ENCODE assay signal across 8 cellular contexts in genomic region chr11:62573592-62574362, GRCh38. TPM values are rescaled to one million over a fixed set of nuclear protein-coding genes. Genes with fewer than 3 reads are reported as not detected.
DNase-seq lines count a peak whose midpoint lies in the region; ATAC-seq and TF ChIP-seq lines count a peak whose summit lies in the region.

Gene EEF1G, minus strand, starts transcription at chr11:62573891. Its CDS starts 49 bp downstream, at chr11:62573842.

- no peaks in the 10 kb centered on the region for H3K27me3 ChIP-seq in right lobe of liver

- peaks cover 0 to 21% (median 0%) of the 10 kb centered on the region in 4 donors for H3K4me1 ChIP-seq in right lobe of liver

- H3K27ac ChIP-seq in right lobe of liver, result peak within 1 kb of the TSS; percentile 96 to 100 (median 99)

- peak; percentile 99 for DNase-seq in CD14-positive monocyte (ENCODE audit: low spot score)
- DNase-seq in NCI-H82 (lab: John Stamatoyannopoulos, UW), result peak; percentile 99
- DNase-seq in activated CD4-positive, alpha-beta T cell treated with anti-CD3 and anti-CD28 coated beads, Interleukin-2, amount 50 U/mL, for 48 hours, result peak; percentile 96 to 98
- DNase-seq in dermis microvascular lymphatic vessel endothelial cell (ENCODE audit: low read depth in 2 of 2), result peak; percentile 100
- peak; percentile 98 to 99 (median 99) for DNase-seq in right lobe of liver
- peak; percentile 91 to 99 for DNase-seq in stimulated activated CD4-positive, alpha-beta T cell treated with anti-CD3 and anti-CD28 coated beads, Interleukin-4, amount 100 ng/mL, for 4 hours

- H3K36me3 Mint-ChIP-seq in CD14-positive monocyte, result peaks cover 54 to 72% of the 10 kb centered on the region in 2 donors

- H3K36me3 ChIP-seq in right lobe of liver, result peaks cover 0 to 55% (median 23%) of the 10 kb centered on the region in 4 donors

- TF ChIP-seq POLR2A in right lobe of liver (IDR thresholded peaks at IDR 0.05), result peak; percentile 83

- H3K4me1 Mint-ChIP-seq in CD14-positive monocyte, result peaks cover 44% of the 10 kb centered on the region

- H3K27me3 Mint-ChIP-seq in CD14-positive monocyte (ENCODE audit: low read depth in 3 of 3), result peaks cover 0 to 2% (median 0%) of the 10 kb centered on the region in 3 donors

- H3K27ac Mint-ChIP-seq in CD14-positive monocyte, result peak within 1 kb of the TSS; percentile 90 to 96 (median 94)

- 1% methylated on average over 23 of the region's 46 CpGs for WGBS in right lobe of liver (ENCODE audit: insufficient coverage, low coverage, low lambda C conversion rate, missing lambda C conversion rate)

- H3K9me3 ChIP-seq in right lobe of liver, result no peaks in the 10 kb centered on the region

- intact Hi-C loops in CD14-positive monocyte (cut with micrococcal nuclease), result loop anchor here (2.0 kb wide), 1 partner anchor 17 kb away; the partner anchor contains the start of gene TUT1 (in 2 of the 2)
- intact Hi-C loops in right lobe of liver (cut with DNase I), result no loop called here

- peaks cover 0 to 2% (median 0%) of the 10 kb centered on the region in 7 donors for H3K9me3 Mint-ChIP-seq in CD14-positive monocyte

- TF ChIP-seq CTCF in CD14-positive monocyte (IDR thresholded peaks at IDR 0.05), result no peak
- no peak for TF ChIP-seq CTCF in right lobe of liver (IDR thresholded peaks at IDR 0.05)

- ATAC-seq in GM19397 (IDR thresholded peaks at IDR 0.05; ENCODE audit: unreplicated experiment), result peak; percentile 91
- ATAC-seq in HG03571 (IDR thresholded peaks at IDR 0.05; ENCODE audit: unreplicated experiment), result peak; percentile 80
- ATAC-seq in right lobe of liver, result peak; percentile 90 to 95 (median 94)

- H3K4me3 Mint-ChIP-seq in CD14-positive monocyte, result peak within 1 kb of the TSS; percentile 95 to 99

- H3K4me3 ChIP-seq in right lobe of liver, result peak within 1 kb of the TSS; percentile 74 to 94 (median 86)

RNA-seq across cellular contexts. Expression of gene EEF1G, which starts in this region (rescaled TPM):
- 100 to 1,000 TPM; 490 to 491 TPM for polyA plus RNA-seq in CD14-positive monocyte
- total RNA-seq in dermis microvascular lymphatic vessel endothelial cell, result 1,142 and 1,515 TPM in 2 replicates
- total RNA-seq in right lobe of liver, result 100 to 1,000 TPM; 442 to 450 (median 449) TPM

Comparison
In these comparisons a context has a peak if more than half of its experiments do, and no peak if none do; other contexts are left out.
1. Peak in every context shown above with its lines: DNase-seq, ATAC-seq, H3K4me3 ChIP-seq and H3K27ac ChIP-seq.
2. intact Hi-C loops: an anchor here in CD14-positive monocyte (2.0 kb wide); none called in right lobe of liver.